In genomic region chr3:87766736-87767135, GRCh38 we compare ENCODE assay signal across 1 cellular context.
TF ChIP-seq lines count a peak whose summit lies in the region.

No MANE protein-coding gene starts in this region.

TF ChIP-seq in GM23338, 12 proteins besides CTCF, POLR2A, EP300 and RAD21 (continued from another document):
- TF ChIP-seq, protein P1, sequence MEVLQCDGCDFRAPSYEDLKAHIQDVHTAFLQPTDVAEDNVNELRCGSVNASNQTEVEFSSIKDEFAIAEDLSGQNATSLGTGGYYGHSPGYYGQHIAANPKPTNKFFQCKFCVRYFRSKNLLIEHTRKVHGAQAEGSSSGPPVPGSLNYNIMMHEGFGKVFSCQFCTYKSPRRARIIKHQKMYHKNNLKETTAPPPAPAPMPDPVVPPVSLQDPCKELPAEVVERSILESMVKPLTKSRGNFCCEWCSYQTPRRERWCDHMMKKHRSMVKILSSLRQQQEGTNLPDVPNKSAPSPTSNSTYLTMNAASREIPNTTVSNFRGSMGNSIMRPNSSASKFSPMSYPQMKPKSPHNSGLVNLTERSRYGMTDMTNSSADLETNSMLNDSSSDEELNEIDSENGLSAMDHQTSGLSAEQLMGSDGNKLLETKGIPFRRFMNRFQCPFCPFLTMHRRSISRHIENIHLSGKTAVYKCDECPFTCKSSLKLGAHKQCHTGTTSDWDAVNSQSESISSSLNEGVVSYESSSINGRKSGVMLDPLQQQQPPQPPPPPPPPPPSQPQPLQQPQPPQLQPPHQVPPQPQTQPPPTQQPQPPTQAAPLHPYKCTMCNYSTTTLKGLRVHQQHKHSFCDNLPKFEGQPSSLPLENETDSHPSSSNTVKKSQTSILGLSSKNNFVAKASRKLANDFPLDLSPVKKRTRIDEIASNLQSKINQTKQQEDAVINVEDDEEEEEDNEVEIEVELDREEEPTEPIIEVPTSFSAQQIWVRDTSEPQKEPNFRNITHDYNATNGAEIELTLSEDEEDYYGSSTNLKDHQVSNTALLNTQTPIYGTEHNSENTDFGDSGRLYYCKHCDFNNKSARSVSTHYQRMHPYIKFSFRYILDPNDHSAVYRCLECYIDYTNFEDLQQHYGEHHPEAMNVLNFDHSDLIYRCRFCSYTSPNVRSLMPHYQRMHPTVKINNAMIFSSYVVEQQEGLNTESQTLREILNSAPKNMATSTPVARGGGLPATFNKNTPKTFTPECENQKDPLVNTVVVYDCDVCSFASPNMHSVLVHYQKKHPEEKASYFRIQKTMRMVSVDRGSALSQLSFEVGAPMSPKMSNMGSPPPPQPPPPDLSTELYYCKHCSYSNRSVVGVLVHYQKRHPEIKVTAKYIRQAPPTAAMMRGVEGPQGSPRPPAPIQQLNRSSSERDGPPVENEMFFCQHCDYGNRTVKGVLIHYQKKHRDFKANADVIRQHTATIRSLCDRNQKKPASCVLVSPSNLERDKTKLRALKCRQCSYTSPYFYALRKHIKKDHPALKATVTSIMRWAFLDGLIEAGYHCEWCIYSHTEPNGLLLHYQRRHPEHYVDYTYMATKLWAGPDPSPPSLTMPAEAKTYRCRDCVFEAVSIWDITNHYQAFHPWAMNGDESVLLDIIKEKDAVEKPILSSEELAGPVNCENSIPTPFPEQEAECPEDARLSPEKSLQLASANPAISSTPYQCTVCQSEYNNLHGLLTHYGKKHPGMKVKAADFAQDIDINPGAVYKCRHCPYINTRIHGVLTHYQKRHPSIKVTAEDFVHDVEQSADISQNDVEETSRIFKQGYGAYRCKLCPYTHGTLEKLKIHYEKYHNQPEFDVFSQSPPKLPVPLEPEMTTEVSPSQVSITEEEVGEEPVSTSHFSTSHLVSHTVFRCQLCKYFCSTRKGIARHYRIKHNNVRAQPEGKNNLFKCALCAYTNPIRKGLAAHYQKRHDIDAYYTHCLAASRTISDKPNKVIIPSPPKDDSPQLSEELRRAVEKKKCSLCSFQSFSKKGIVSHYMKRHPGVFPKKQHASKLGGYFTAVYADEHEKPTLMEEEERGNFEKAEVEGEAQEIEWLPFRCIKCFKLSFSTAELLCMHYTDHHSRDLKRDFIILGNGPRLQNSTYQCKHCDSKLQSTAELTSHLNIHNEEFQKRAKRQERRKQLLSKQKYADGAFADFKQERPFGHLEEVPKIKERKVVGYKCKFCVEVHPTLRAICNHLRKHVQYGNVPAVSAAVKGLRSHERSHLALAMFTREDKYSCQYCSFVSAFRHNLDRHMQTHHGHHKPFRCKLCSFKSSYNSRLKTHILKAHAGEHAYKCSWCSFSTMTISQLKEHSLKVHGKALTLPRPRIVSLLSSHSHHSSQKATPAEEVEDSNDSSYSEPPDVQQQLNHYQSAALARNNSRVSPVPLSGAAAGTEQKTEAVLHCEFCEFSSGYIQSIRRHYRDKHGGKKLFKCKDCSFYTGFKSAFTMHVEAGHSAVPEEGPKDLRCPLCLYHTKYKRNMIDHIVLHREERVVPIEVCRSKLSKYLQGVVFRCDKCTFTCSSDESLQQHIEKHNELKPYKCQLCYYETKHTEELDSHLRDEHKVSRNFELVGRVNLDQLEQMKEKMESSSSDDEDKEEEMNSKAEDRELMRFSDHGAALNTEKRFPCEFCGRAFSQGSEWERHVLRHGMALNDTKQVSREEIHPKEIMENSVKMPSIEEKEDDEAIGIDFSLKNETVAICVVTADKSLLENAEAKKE (CRISPR knock-in tag; IDR thresholded peaks at IDR 0.05): no peak
TF ChIP-seq in GM23338: peak in this region for 0.
